Comparison of ENCODE assay signal across 21 cellular contexts in genomic region chr12:113796086-113796827, GRCh38.
"Had no signal": no experiment of that assay in that cellular context is flagged by ENCODE, and none has a peak within 500 bp of the region (broad histone marks: within the 10 kb centered on the region; RNA-seq: fewer than 3 reads in every experiment).

No MANE protein-coding gene starts in this region.

- H3K36me3 ChIP-seq: ovary had no signal

- H3K27me3 ChIP-seq: ovary had no signal

- H3K4me3 ChIP-seq: coronary artery, ovary, smooth muscle cell had no signal

- H3K27ac ChIP-seq: coronary artery, ovary had no signal

- ATAC-seq: activated CD8-positive, alpha-beta memory T cell treated with anti-CD3 and anti-CD28 coated beads, Interleukin-2, amount 10 ng/mL, durations not matched to agents 7 days and 5 days; activated naive CD8-positive, alpha-beta T cell treated with anti-CD3 and anti-CD28 coated beads, Interleukin-2, amount 50 U/mL, for 24 hours; left ventricle myocardium superior; sciatic nerve; stimulated activated naive CD8-positive, alpha-beta T cell treated with anti-CD3 and anti-CD28 coated beads, Interleukin-15, amount 100 ng/mL, for 72 hours; T-cell had no signal

- H3K9me3 ChIP-seq: ovary had no signal

- DNase-seq: activated B cell treated with CpG ODN at 0.5 μM for 24 hours; activated CD4-positive, alpha-beta memory T cell treated with anti-CD3 and anti-CD28 coated beads, Interleukin-2, amount 10 ng/mL, durations not matched to agents 7 days and 5 days; activated CD4-positive, alpha-beta T cell treated with anti-CD3 and anti-CD28 coated beads for 48 hours; activated CD8-positive, alpha-beta memory T cell treated with anti-CD3 and anti-CD28 coated beads, Interleukin-2, amount 10 ng/mL, durations not matched to agents 7 days and 5 days; activated naive CD4-positive, alpha-beta T cell treated with anti-CD3 and anti-CD28 coated beads, Interleukin-2, amount 10 ng/mL, durations not matched to agents 7 days and 5 days; activated naive CD8-positive, alpha-beta T cell treated with anti-CD3 and anti-CD28 coated beads, Interleukin-2, amount 50 U/mL, for 24 hours; activated T-cell treated with anti-CD3 and anti-CD28 coated beads, Interleukin-2, amount 50 U/mL, for 1 hour; anterior cingulate cortex; immature natural killer cell; kidney glomerular epithelial cell; left ventricle myocardium superior; nephron progenitor cell; ovary; stimulated activated CD4-positive, alpha-beta T cell treated with anti-CD3 and anti-CD28 coated beads, Interleukin-4, amount 100 ng/mL, for 1 hour; stimulated activated naive CD8-positive, alpha-beta T cell treated with anti-CD3 and anti-CD28 coated beads, Interleukin-15, amount 100 ng/mL, for 72 hours; T-cell; T-helper 9 cell; trophoblast cell had no signal
